In genomic region chr15:67922971-67923646, GRCh38 we compare ENCODE assay signal across 16 cellular contexts.
DNase-seq lines count a peak whose midpoint lies in the region; ATAC-seq and TF ChIP-seq lines count a peak whose summit lies in the region.
"Had no signal": no experiment of that assay in that cellular context is flagged by ENCODE, and none has a peak within 500 bp of the region (broad histone marks: within the 10 kb centered on the region; RNA-seq: fewer than 3 reads in every experiment).

No MANE protein-coding gene starts in this region.

- TF ChIP-seq POLR2A in lower leg skin (IDR thresholded peaks at IDR 0.05), result no peak

- DNase-seq in Right ventricle myocardium inferior (ENCODE audit: missing footprints) (no peak), cardiac septum (ENCODE audit: low spot score) (no peak), WTC11 (ENCODE audit: low spot score) (no peak), mesothelial cell of epicardium (ENCODE audit: low spot score in 2 of 2, unreplicated experiment in 2 of 2) (no peak), lower leg skin (ENCODE audit: low spot score in 2 of 2) (no peak)
- DNase-seq in activated CD8-positive, alpha-beta T cell treated with anti-CD3 and anti-CD28 coated beads for 36 hours, result no peak
- no peak for DNase-seq in central memory CD4-positive, alpha-beta T cell
- DNase-seq: activated CD8-positive, alpha-beta T cell treated with anti-CD3 and anti-CD28 coated beads, Interleukin-2, amount 10 ng/mL, durations not matched to agents 7 days and 5 days; CD8-positive, alpha-beta memory T cell; mesendoderm; NCI-H187 had no signal

- no peak overlapping the region for H3K4me3 ChIP-seq in lower leg skin (ENCODE audit: low read depth, poor library complexity, severe bottlenecking)
- H3K4me3 ChIP-seq: A549, gastroesophageal sphincter, SK-N-MC had no signal

- H3K4me1 Mint-ChIP-seq in WTC11, result peaks cover 25% of the 10 kb centered on the region
- peaks cover 51% of the 10 kb centered on the region for H3K4me1 Mint-ChIP-seq in mesothelial cell of epicardium
- H3K4me1 Mint-ChIP-seq in activated CD8-positive, alpha-beta T cell treated with anti-CD3 and anti-CD28 coated beads for 36 hours (ENCODE audit: low read depth), result no peaks in the 10 kb centered on the region
- H3K4me1 Mint-ChIP-seq: CD8-positive, alpha-beta memory T cell had no signal

- no peaks in the 10 kb centered on the region for H3K36me3 Mint-ChIP-seq in WTC11
- H3K36me3 Mint-ChIP-seq in mesothelial cell of epicardium, result no peaks in the 10 kb centered on the region
- H3K36me3 Mint-ChIP-seq in activated CD8-positive, alpha-beta T cell treated with anti-CD3 and anti-CD28 coated beads for 36 hours (ENCODE audit: low read depth), result no peaks in the 10 kb centered on the region

- CTCF ChIA-PET in WTC11 (lab: Charles Lee), result interaction anchor here (0.5 kb wide), 1 partner anchor 1070 kb away, joined by 3 read pairs; no protein-coding TSS in a partner anchor
- CTCF ChIA-PET in activated CD8-positive, alpha-beta T cell treated with anti-CD3 and anti-CD28 coated beads for 36 hours (lab: Charles Lee), result no interaction called here

- peak overlapping the region; percentile 39; the same call in 1 of the 2 replicates for H3K27ac Mint-ChIP-seq in WTC11
- peak overlapping the region; percentile 51 for H3K27ac Mint-ChIP-seq in mesothelial cell of epicardium
- no peak overlapping the region for H3K27ac Mint-ChIP-seq in activated CD8-positive, alpha-beta T cell treated with anti-CD3 and anti-CD28 coated beads for 36 hours
- H3K27ac Mint-ChIP-seq: activated CD8-positive, alpha-beta T cell treated with anti-CD3 and anti-CD28 coated beads, Interleukin-2, amount 10 ng/mL, durations not matched to agents 7 days and 5 days; CD8-positive, alpha-beta memory T cell; stimulated activated naive CD8-positive, alpha-beta T cell treated with anti-CD3 and anti-CD28 coated beads, Interleukin-15, Interleukin-2, amounts not matched to agents 100 ng/mL and 50 ng/mL, for 24 hours had no signal

- H3K9me3 Mint-ChIP-seq in WTC11 (peaks cover 4% of the 10 kb centered on the region; the same call in 1 of the 2 replicates), mesothelial cell of epicardium (peaks cover 13% of the 10 kb centered on the region)
- peaks cover 1% of the 10 kb centered on the region for H3K9me3 Mint-ChIP-seq in activated CD8-positive, alpha-beta T cell treated with anti-CD3 and anti-CD28 coated beads for 36 hours

- H3K4me3 Mint-ChIP-seq in WTC11 (no peak overlapping the region), mesothelial cell of epicardium (no peak overlapping the region)
- no peak overlapping the region for H3K4me3 Mint-ChIP-seq in activated CD8-positive, alpha-beta T cell treated with anti-CD3 and anti-CD28 coated beads for 36 hours
- H3K4me3 Mint-ChIP-seq: activated CD8-positive, alpha-beta T cell treated with anti-CD3 and anti-CD28 coated beads, Interleukin-2, amount 10 ng/mL, durations not matched to agents 7 days and 5 days; CD8-positive, alpha-beta memory T cell; stimulated activated naive CD8-positive, alpha-beta T cell treated with anti-CD3 and anti-CD28 coated beads, Interleukin-15, Interleukin-2, amounts not matched to agents 100 ng/mL and 50 ng/mL, for 24 hours had no signal

- H3K27me3 Mint-ChIP-seq in WTC11 (ENCODE audit: low read depth) (no peaks in the 10 kb centered on the region; the same call in 1 of the 2 replicates), mesothelial cell of epicardium (ENCODE audit: low read depth) (no peaks in the 10 kb centered on the region)
- no peaks in the 10 kb centered on the region for H3K27me3 Mint-ChIP-seq in activated CD8-positive, alpha-beta T cell treated with anti-CD3 and anti-CD28 coated beads for 36 hours
- H3K27me3 Mint-ChIP-seq: stimulated activated naive CD8-positive, alpha-beta T cell treated with anti-CD3 and anti-CD28 coated beads, Interleukin-15, Interleukin-2, amounts not matched to agents 100 ng/mL and 50 ng/mL, for 24 hours had no signal

- ATAC-seq in Right ventricle myocardium inferior (peak; percentile 40), WTC11 (no peak), HG02642 (IDR thresholded peaks at IDR 0.05; ENCODE audit: poor library complexity, unreplicated experiment) (no peak)
- no peak for ATAC-seq in activated CD8-positive, alpha-beta T cell treated with anti-CD3 and anti-CD28 coated beads for 36 hours
- ATAC-seq: A549; activated CD8-positive, alpha-beta T cell treated with anti-CD3 and anti-CD28 coated beads, Interleukin-2, amount 10 ng/mL, durations not matched to agents 7 days and 5 days had no signal

- POLR2A ChIA-PET in WTC11 (lab: Charles Lee), result interaction anchor here (0.8 kb wide), 1 partner anchor 411 kb away, joined by 3 read pairs; no protein-coding TSS in a partner anchor
- POLR2A ChIA-PET in activated CD8-positive, alpha-beta T cell treated with anti-CD3 and anti-CD28 coated beads for 36 hours (lab: Charles Lee), result no interaction called here

- intact Hi-C loops in Right ventricle myocardium inferior (cut with DNase I) (no loop called here), cardiac septum (cut with DNase I) (no loop called here), lower leg skin (cut with DNase I; ENCODE audit: low total_unique reads) (no loop called here)
- intact Hi-C loops in activated CD8-positive, alpha-beta T cell treated with anti-CD3 and anti-CD28 coated beads for 36 hours (cut with micrococcal nuclease), result no loop called here

- TF ChIP-seq CTCF in WTC11 (IDR thresholded peaks at IDR 0.05), result no peak
- TF ChIP-seq CTCF in mesothelial cell of epicardium (IDR thresholded peaks at IDR 0.05; ENCODE audit: unreplicated experiment), result no peak
- TF ChIP-seq CTCF in activated CD8-positive, alpha-beta T cell treated with anti-CD3 and anti-CD28 coated beads for 36 hours (IDR thresholded peaks at IDR 0.05), result no peak
- no peak for TF ChIP-seq CTCF in lower leg skin (IDR thresholded peaks at IDR 0.05)

- 90 to 92% methylated on average over 9 of the region's 9 CpGs for WGBS in lower leg skin, 2 donors

TF ChIP-seq in WTC11, 78 proteins besides CTCF, POLR2A, EP300 and RAD21:
- TF ChIP-seq PREB (CRISPR knock-in tag; IDR thresholded peaks at IDR 0.05; ENCODE audit: borderline replicate concordance), result no peak
- no peak for TF ChIP-seq RORB (CRISPR knock-in tag; IDR thresholded peaks at IDR 0.05)
- TF ChIP-seq HMGXB4 (CRISPR knock-in tag; IDR thresholded peaks at IDR 0.05), result no peak
- TF ChIP-seq MXD4 (CRISPR knock-in tag; IDR thresholded peaks at IDR 0.05; ENCODE audit: borderline replicate concordance), result no peak
